In the genomic region with DNA sequence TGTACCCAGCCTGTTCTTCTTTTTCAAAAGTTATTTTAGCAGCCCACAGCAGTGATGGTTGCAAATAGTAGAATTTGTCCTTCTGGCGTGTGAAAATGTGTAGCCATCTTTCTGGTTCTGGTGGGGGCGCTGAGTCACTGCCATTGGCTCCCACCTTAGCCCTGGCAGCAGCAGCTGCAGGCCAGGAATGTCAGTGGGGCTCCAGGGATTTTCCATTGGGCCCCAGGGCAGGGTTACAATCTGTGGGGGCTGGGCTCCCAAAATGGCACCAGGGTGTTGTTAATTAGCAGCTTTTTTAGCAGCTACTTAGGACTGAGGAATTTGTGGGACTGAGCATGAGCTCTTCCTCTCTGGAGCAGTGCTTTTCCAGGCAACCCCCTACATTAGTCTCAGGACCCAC, we compare ENCODE assay signal across 27 cellular contexts. TPM values are rescaled to one million over a fixed set of nuclear protein-coding genes. Genes with fewer than 3 reads are reported as not detected.
"Had no signal": no experiment of that assay in that cellular context is flagged by ENCODE, and none has a peak within 500 bp of the region (broad histone marks: within the 10 kb centered on the region; RNA-seq: fewer than 3 reads in every experiment).

No MANE protein-coding gene starts in this region.

- DNase-seq: effector memory CD4-positive, alpha-beta T cell; gastrocnemius medialis; heart right ventricle; kidney; left cardiac atrium; left ventricle myocardium inferior; lower lobe of right lung; midbrain; naive B cell; nephron progenitor cell; psoas muscle; retina; stimulated activated CD4-positive, alpha-beta T cell treated with anti-CD3 and anti-CD28 coated beads, Interleukin-2, amount 100 ng/mL, for 24 hours; stimulated activated CD4-positive, alpha-beta T cell treated with anti-CD3 and anti-CD28 coated beads, Interleukin-4, amount 100 ng/mL, for 4 hours; stimulated activated naive B cell treated with anti-CD40 and anti-IgM and Interleukin-4, amounts not matched to agents 10 μg/mL and 1 μg/mL and 100 μg/mL, for 72 hours; stimulated activated naive CD8-positive, alpha-beta T cell treated with anti-CD3 and anti-CD28 coated beads, Interleukin-15, amount 100 ng/mL, for 72 hours; testis had no signal

- FAIRE-seq: kidney had no signal

- H3K9me3 ChIP-seq: gastrocnemius medialis, lower lobe of right lung, neutrophil, psoas muscle, testis had no signal

- H3K4me3 ChIP-seq: esophagus muscularis mucosa, gastrocnemius medialis, heart right ventricle, left ventricle myocardium inferior, lower lobe of right lung, psoas muscle, skin epidermis, testis, tibial nerve had no signal

- ATAC-seq: gastrocnemius medialis; heart right ventricle; left cardiac atrium; lower lobe of right lung; psoas muscle; sciatic nerve; stimulated activated naive B cell treated with anti-CD40 and anti-IgM and Interleukin-4, amounts not matched to agents 10 μg/mL and 1 μg/mL and 100 μg/mL, for 72 hours; stimulated activated naive CD8-positive, alpha-beta T cell treated with anti-CD3 and anti-CD28 coated beads, Interleukin-15, amount 100 ng/mL, for 72 hours had no signal

- H3K4me1 ChIP-seq: esophagus muscularis mucosa, gastrocnemius medialis, heart right ventricle, left ventricle myocardium inferior, lower lobe of right lung, psoas muscle, testis, tibial nerve had no signal

- H3K27me3 ChIP-seq: gastrocnemius medialis, neutrophil, testis, tibial nerve had no signal

- H3K36me3 ChIP-seq: esophagus muscularis mucosa, gastrocnemius medialis, heart right ventricle, left ventricle myocardium inferior, lower lobe of right lung, neutrophil, tibial nerve had no signal

- H3K27ac ChIP-seq: epithelial cell of prostate, esophagus muscularis mucosa, gastrocnemius medialis, heart right ventricle, left ventricle myocardium inferior, lower lobe of right lung, neutrophil, psoas muscle, skin epidermis, testis, tibial nerve had no signal

RNA-seq across cellular contexts. Expression of a gene that starts 38.9 kb away (rescaled TPM):
- total RNA-seq: esophagus muscularis mucosa, fibroblast of villous mesenchyme, gastrocnemius medialis, heart right ventricle, kidney, left cardiac atrium, left ventricle myocardium inferior, lower lobe of right lung, osteoblast, psoas muscle, sciatic nerve, subcutaneous adipose tissue, tibial nerve, ureter had no signal
- polyA plus RNA-seq: heart right ventricle, psoas muscle had no signal
